ENCODE assay signal across 17 cellular contexts in genomic region chr11:83676061-83676460, GRCh38.
DNase-seq lines count a peak whose midpoint lies in the region; ATAC-seq and TF ChIP-seq lines count a peak whose summit lies in the region.
"Had no signal": no experiment of that assay in that cellular context is flagged by ENCODE, and none has a peak within 500 bp of the region (broad histone marks: within the 10 kb centered on the region; RNA-seq: fewer than 3 reads in every experiment).

No MANE protein-coding gene starts in this region.

- H3F3A ChIP-seq in neural cell (ENCODE audit: insufficient read depth, low read length, poor library complexity, severe bottlenecking): peaks cover 8% of the 10 kb centered on the region

- H3K4me2 ChIP-seq in neural cell (ENCODE audit: low read length): peak overlapping the region; percentile 30
- H3K4me2 ChIP-seq: GM23338 had no signal

- H3K4me3 ChIP-seq in neural cell (ENCODE audit: low read length): peak overlapping the region; percentile 78
- H3K4me3 ChIP-seq: GM23338 had no signal

- H3K9me2 ChIP-seq in neural cell (ENCODE audit: insufficient read depth, low read length): no peaks in the 10 kb centered on the region

- TF ChIP-seq RAD21 in neural cell (conservative IDR thresholded peaks at IDR 0.05): no peak

- H2AFZ ChIP-seq in neural cell (ENCODE audit: low read depth, low read length): no peak overlapping the region
- H2AFZ ChIP-seq: GM23338 had no signal

- ATAC-seq in esophagus mucosa (no peak), HG03460 (IDR thresholded peaks at IDR 0.05; ENCODE audit: unreplicated experiment) (no peak)
- no peak for ATAC-seq in activated T-helper 17 cell treated with anti-CD3 and anti-CD28 coated beads, Interleukin-2, amount 50 U/mL, for 72 hours (replicated peaks)
- ATAC-seq: GM23338 had no signal

- no peak overlapping the region for H3K4me3 Mint-ChIP-seq in activated T-helper 17 cell treated with anti-CD3 and anti-CD28 coated beads, Interleukin-2, amount 50 U/mL, for 72 hours
- H3K4me3 Mint-ChIP-seq: B cell; CD4-positive, alpha-beta memory T cell; GM23338; IgD-negative memory B cell had no signal

- H3K9ac ChIP-seq in neural cell (ENCODE audit: low read length): no peak overlapping the region

- no peaks in the 10 kb centered on the region for H3K36me3 ChIP-seq in neural cell (ENCODE audit: insufficient read depth, low read length)

- no peaks in the 10 kb centered on the region for H3K4me1 Mint-ChIP-seq in activated T-helper 17 cell treated with anti-CD3 and anti-CD28 coated beads, Interleukin-2, amount 50 U/mL, for 72 hours
- H3K4me1 Mint-ChIP-seq: CD4-positive, alpha-beta memory T cell had no signal

- no peak overlapping the region for H3K27ac Mint-ChIP-seq in activated T-helper 17 cell treated with anti-CD3 and anti-CD28 coated beads, Interleukin-2, amount 50 U/mL, for 72 hours
- H3K27ac Mint-ChIP-seq: B cell; CD4-positive, alpha-beta memory T cell; GM23338; IgD-negative memory B cell had no signal

- H3K27ac ChIP-seq in neural cell (ENCODE audit: low read length): no peak overlapping the region

- no peaks in the 10 kb centered on the region for H3K27me3 ChIP-seq in neural cell (ENCODE audit: insufficient read depth, low read depth, low read length)

- H4K20me1 ChIP-seq in neural cell (ENCODE audit: insufficient read depth): no peaks in the 10 kb centered on the region

- no peaks in the 10 kb centered on the region for H3K9me3 Mint-ChIP-seq in activated T-helper 17 cell treated with anti-CD3 and anti-CD28 coated beads, Interleukin-2, amount 50 U/mL, for 72 hours
- H3K9me3 Mint-ChIP-seq: GM23338 had no signal

- H3K27me3 Mint-ChIP-seq in activated T-helper 17 cell treated with anti-CD3 and anti-CD28 coated beads, Interleukin-2, amount 50 U/mL, for 72 hours: no peaks in the 10 kb centered on the region
- H3K27me3 Mint-ChIP-seq: CD4-positive, alpha-beta memory T cell had no signal

- DNase-seq in COLO829 (ENCODE audit: low spot score): peak; percentile 4
- peak; percentile 61 to 64 for DNase-seq in NCI-H446 (lab: John Stamatoyannopoulos, UW)
- peak; percentile 40 for DNase-seq in astrocyte of the hippocampus (ENCODE audit: low read depth, low spot score)
- DNase-seq: C1 segment of cervical spinal cord; CD4-positive, alpha-beta memory T cell; COR-L47; DMS153; DND-41; GF-D8; H7 had no signal

- H3K79me2 ChIP-seq in neural cell (replicated peaks; ENCODE audit: insufficient read depth, low read length): peaks cover 99% of the 10 kb centered on the region

- H3K9me3 ChIP-seq in neural cell (ENCODE audit: low read length): no peaks in the 10 kb centered on the region

- no peaks in the 10 kb centered on the region for H3K36me3 Mint-ChIP-seq in activated T-helper 17 cell treated with anti-CD3 and anti-CD28 coated beads, Interleukin-2, amount 50 U/mL, for 72 hours (ENCODE audit: low read depth)
- H3K36me3 Mint-ChIP-seq: CD4-positive, alpha-beta memory T cell; IgD-negative memory B cell had no signal

- no peak for TF ChIP-seq EP300 in neural cell (conservative IDR thresholded peaks at IDR 0.05; ENCODE audit: poor library complexity, severe bottlenecking)

- TF ChIP-seq CTCF in neural cell (IDR thresholded peaks at IDR 0.05; ENCODE audit: poor library complexity, severe bottlenecking): no peak

TF ChIP-seq in neural cell, 6 proteins besides CTCF, POLR2A, EP300 and RAD21:
- TF ChIP-seq POLR2AphosphoS5 (IDR thresholded peaks at IDR 0.05) (no peak), TAF1 (IDR thresholded peaks at IDR 0.05; ENCODE audit: low read depth) (no peak), SMC3 (conservative IDR thresholded peaks at IDR 0.05; ENCODE audit: poor library complexity) (no peak), REST (IDR thresholded peaks at IDR 0.05; ENCODE audit: borderline replicate concordance) (no peak), EZH2 (IDR thresholded peaks at IDR 0.05; ENCODE audit: borderline replicate concordance, insufficient read depth, low read length, poor library complexity, severe bottlenecking) (no peak), MXI1 (conservative IDR thresholded peaks at IDR 0.05; ENCODE audit: poor library complexity, severe bottlenecking) (no peak)

Comparison
In these comparisons a context has a peak if more than half of its experiments do, and no peak if none do; other contexts are left out.
1. DNase-seq: peak in every context shown above with its lines; median percentile 62 in NCI-H446; 40 in astrocyte of the hippocampus; 4 in COLO829.